Comparison of ENCODE assay signal across 1 cellular context in genomic region chr5:17278931-17279330, GRCh38.
A peak's percentile ranks its signal among the peaks of the same experiment; 100 is the strongest.
TF ChIP-seq lines count a peak whose summit lies in the region.

No MANE protein-coding gene starts in this region.

TF ChIP-seq in H1, 55 proteins besides CTCF, POLR2A, EP300 and RAD21:
- TF ChIP-seq CEBPB (IDR thresholded peaks at IDR 0.05; ENCODE audit: low read depth, low read length): no peak
- TF ChIP-seq POLR2AphosphoS5 (IDR thresholded peaks at IDR 0.05; ENCODE audit: low read depth, low read length): peak; percentile 49
